Comparison of ENCODE assay signal across 8 cellular contexts in genomic region chr10:102418612-102419560, GRCh38. TPM values are rescaled to one million over a fixed set of nuclear protein-coding genes. Genes with fewer than 3 reads are reported as not detected.
DNase-seq lines count a peak whose midpoint lies in the region; ATAC-seq and TF ChIP-seq lines count a peak whose summit lies in the region.

TSS of gene PSD (minus strand) at chr10:102418785. CDS start at chr10:102417038, 1,747 bp downstream.

- H2AFZ ChIP-seq in mammary epithelial cell (ENCODE audit: low read depth, low read length), result peak within 1 kb of the TSS; percentile 99

- ATAC-seq in foreskin keratinocyte (no peak), GM19397 (IDR thresholded peaks at IDR 0.05; ENCODE audit: unreplicated experiment) (no peak)

- in situ Hi-C loops in mammary epithelial cell (cut with MboI; ENCODE audit: low sequenced_read_pairs in 2 of 2), result no loop called here

- no peaks in the 10 kb centered on the region for H3K36me3 ChIP-seq in mammary epithelial cell (ENCODE audit: insufficient read depth, low read length)

- H3K4me1 ChIP-seq in mammary epithelial cell (ENCODE audit: insufficient read depth, low read length) (peaks cover 38% of the 10 kb centered on the region), foreskin keratinocyte (peaks cover 3% of the 10 kb centered on the region)

- no peaks in the 10 kb centered on the region for H4K20me1 ChIP-seq in mammary epithelial cell (ENCODE audit: insufficient read depth, low read length)

- H3K9ac ChIP-seq in mammary epithelial cell (ENCODE audit: insufficient read depth, low read length), result no peak within 1 kb of the TSS

- 6% methylated on average over 28 of the region's 54 CpGs for WGBS in mammary epithelial cell (ENCODE audit: low coverage, missing lambda C conversion rate)

- peaks cover 20% of the 10 kb centered on the region for H3K79me2 ChIP-seq in mammary epithelial cell (ENCODE audit: insufficient read depth, low read length)

- dilution Hi-C loops in mammary epithelial cell (cut with HindIII; ENCODE audit: low sequenced_read_pairs), result no loop called here

- H3K9me3 ChIP-seq in mammary epithelial cell (replicated peaks; ENCODE audit: insufficient read depth, low read length), result no peaks in the 10 kb centered on the region

- CTCF ChIA-PET in mammary epithelial cell (lab: Charles Lee; ENCODE audit: low non-redundant PET), result no interaction called here

- BruUV-seq in mammary epithelial cell (replicated peaks; lab: Mats Ljungman, UMichigan), result no TSS peak

- DNase-seq in DMS 273 (lab: John Stamatoyannopoulos, UW; ENCODE audit: unreplicated experiment) (peak; percentile 66), DMS 273 treated with DMSO at 0.1 percent for 48 hours (lab: John Stamatoyannopoulos, UW) (no peak), NCI-H345 treated with DMSO at 0.1 percent for 48 hours (lab: John Stamatoyannopoulos, UW; ENCODE audit: unreplicated experiment) (peak; percentile 36), mammary epithelial cell (no peak), mucosa of gallbladder (ENCODE audit: low spot score) (no peak), foreskin keratinocyte (no peak), posterior vena cava (ENCODE audit: low spot score) (no peak)

- intact Hi-C loops in mammary epithelial cell (cut with micrococcal nuclease), result no loop called here
- intact Hi-C loops in posterior vena cava (cut with DNase I), result no loop called here

- H3K27ac ChIP-seq in mammary epithelial cell (ENCODE audit: insufficient read depth, low read depth, low read length), result no peak within 1 kb of the TSS
- no peak within 1 kb of the TSS for H3K27ac ChIP-seq in foreskin keratinocyte

- TF ChIP-seq CTCF in mammary epithelial cell (conservative IDR thresholded peaks at IDR 0.05 in 1 of 2, IDR thresholded peaks at IDR 0.05 in 1 of 2; ENCODE audit: extremely low read depth in 1 of 2, insufficient read depth in 1 of 2, low read depth in 1 of 2, low read length in 2 of 2) (no peak), foreskin keratinocyte (conservative IDR thresholded peaks at IDR 0.05) (no peak)

- H3K4me2 ChIP-seq in mammary epithelial cell (ENCODE audit: insufficient read depth, low read depth, low read length), result peak within 1 kb of the TSS; percentile 96

- peak within 1 kb of the TSS in 2 of 3 experiments; percentile 74 to 88 for H3K4me3 ChIP-seq in mammary epithelial cell (replicated peaks in 1 of 3; ENCODE audit: insufficient read depth in 1 of 3, low read depth in 2 of 3, low read length in 3 of 3)

- no peaks in the 10 kb centered on the region for H3K27me3 ChIP-seq in mammary epithelial cell (ENCODE audit: insufficient read depth, low read length)
- peaks cover 39% of the 10 kb centered on the region for H3K27me3 ChIP-seq in foreskin keratinocyte

RNA-seq across cellular contexts. Expression of gene PSD, which starts in this region (rescaled TPM):
- total RNA-seq in mammary epithelial cell (under 1 TPM; 0.50 to 0.82 TPM), mucosa of gallbladder (106 TPM), foreskin keratinocyte (0.14 and 0.24 TPM in 2 replicates), posterior vena cava (under 1 TPM; 0.24 to 0.83 TPM)
- polyA plus RNA-seq in mammary epithelial cell (0.16 TPM), foreskin keratinocyte (0.09 and 0.15 TPM in 2 replicates)
- not detected for polyA minus RNA-seq in mammary epithelial cell

Comparison
In these comparisons a context has a peak if more than half of its experiments do, and no peak if none do; other contexts are left out.
1. RNA of gene PSD (total RNA-seq): 106 TPM in mucosa of gallbladder (single experiment); 0.24 to 0.83 TPM in posterior vena cava, 0.50 to 0.82 TPM in mammary epithelial cell and 0.14 to 0.24 TPM in foreskin keratinocyte; every median in the first group is over 10 times any median in the second.
2. DNase-seq: peak in DMS 273 (single experiment) and NCI-H345 treated with DMSO at 0.1 percent for 48 hours (single experiment); none in DMS 273 treated with DMSO at 0.1 percent for 48 hours (single experiment), mammary epithelial cell (single experiment), mucosa of gallbladder (single experiment), foreskin keratinocyte (0 of 2) and posterior vena cava (single experiment).